Comparison of ENCODE assay signal across 21 cellular contexts in the genomic region with DNA sequence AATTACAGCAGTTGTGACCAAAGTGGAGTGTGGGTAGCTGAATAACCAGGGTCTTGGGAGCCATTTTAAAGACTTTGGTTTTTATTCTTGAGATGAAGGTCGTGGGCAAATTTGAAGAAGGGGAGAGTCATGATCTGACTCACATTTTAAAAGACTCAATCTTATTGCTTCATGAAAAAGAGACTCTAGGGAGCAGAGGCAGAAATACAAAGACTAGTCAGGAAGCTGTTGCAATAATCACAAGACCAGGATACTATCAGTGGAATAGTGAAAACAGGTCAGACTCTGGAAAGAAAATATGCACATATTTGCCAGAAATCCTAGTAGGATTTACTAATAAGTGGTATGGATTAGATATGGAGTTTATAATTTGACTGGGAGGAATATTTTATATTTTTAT.
"Had no signal": no experiment of that assay in that cellular context is flagged by ENCODE, and none has a peak within 500 bp of the region (broad histone marks: within the 10 kb centered on the region; RNA-seq: fewer than 3 reads in every experiment).

No MANE protein-coding gene starts in this region.

- H3K9me3 ChIP-seq: esophagus squamous epithelium, ovary, sigmoid colon, tibial artery had no signal

- H3K27ac ChIP-seq: brain microvascular endothelial cell, esophagus squamous epithelium, ovary, sigmoid colon, tibial artery had no signal

- H3K4me1 ChIP-seq: esophagus squamous epithelium, sigmoid colon, tibial artery had no signal

- H3K4me3 ChIP-seq: esophagus squamous epithelium, ovary, sigmoid colon, tibial artery had no signal

- DNase-seq: activated CD4-positive, alpha-beta T cell treated with anti-CD3 and anti-CD28 coated beads, Interleukin-2, amount 10 ng/mL, durations not matched to agents 7 days and 5 days; activated CD4-positive, CD25-positive, alpha-beta regulatory T cell; activated CD8-positive, alpha-beta T cell treated with anti-CD3 and anti-CD28 coated beads, Interleukin-2, amount 10 ng/mL, durations not matched to agents 7 days and 5 days; activated naive CD4-positive, alpha-beta T cell treated with Interleukin-2 at 50 U/mL for 16 hours; activated naive CD8-positive, alpha-beta T cell treated with anti-CD3 and anti-CD28 coated beads, Interleukin-2, amount 10 ng/mL, durations not matched to agents 7 days and 5 days; activated T-cell treated with anti-CD3 and anti-CD28 coated beads, Interleukin-2, amount 50 U/mL, for 24 hours; anterior cingulate cortex; brain microvascular endothelial cell; dermis blood vessel endothelial cell; effector memory CD4-positive, alpha-beta T cell; esophagus squamous epithelium; foreskin melanocyte; immature natural killer cell; natural killer cell; ovary; sigmoid colon; stimulated activated CD8-positive, alpha-beta memory T cell treated with anti-CD3 and anti-CD28 coated beads, Interleukin-4, amount 100 ng/mL, for 48 hours; stimulated activated naive CD4-positive, alpha-beta T cell treated with Interleukin-2 at 50 U/mL for 16 hours; substantia nigra; T-cell; tibial artery had no signal

- ATAC-seq: activated CD8-positive, alpha-beta T cell treated with anti-CD3 and anti-CD28 coated beads, Interleukin-2, amount 10 ng/mL, durations not matched to agents 7 days and 5 days; natural killer cell; T-cell had no signal

- H3K27me3 ChIP-seq: brain microvascular endothelial cell, esophagus squamous epithelium, ovary, sigmoid colon, tibial artery had no signal

- H3K36me3 ChIP-seq: brain microvascular endothelial cell, esophagus squamous epithelium, ovary, sigmoid colon, tibial artery had no signal
